Comparison of ENCODE assay signal across 37 cellular contexts in genomic region chr1:197899037-197899436, GRCh38. TPM values are rescaled to one million over a fixed set of nuclear protein-coding genes. Genes with fewer than 3 reads are reported as not detected.
"Had no signal": no experiment of that assay in that cellular context is flagged by ENCODE, and none has a peak within 500 bp of the region (broad histone marks: within the 10 kb centered on the region; RNA-seq: fewer than 3 reads in every experiment).

No MANE protein-coding gene starts in this region.

- ATAC-seq: activated CD8-positive, alpha-beta T cell treated with anti-CD3 and anti-CD28 coated beads for 36 hours; activated naive CD4-positive, alpha-beta T cell treated with anti-CD3 and anti-CD28 coated beads, Interleukin-2, amount 50 U/mL, for 72 hours; activated T-cell treated with anti-CD3 and anti-CD28 coated beads, Interleukin-2, amount 50 U/mL, for 4 hours; activated T-cell treated with anti-CD3 and anti-CD28 coated beads, Interleukin-2, amount 50 U/mL, for 72 hours; activated T-helper 17 cell treated with anti-CD3 and anti-CD28 coated beads, Interleukin-2, amount 50 U/mL, for 72 hours; body of pancreas had no signal

- H3K4me1 Mint-ChIP-seq: activated T-helper 17 cell treated with anti-CD3 and anti-CD28 coated beads, Interleukin-2, amount 50 U/mL, for 72 hours had no signal

- H3K27me3 ChIP-seq: body of pancreas had no signal

- H3K27ac ChIP-seq: adrenal gland, body of pancreas, brain microvascular endothelial cell, breast epithelium, VCaP had no signal

- H3K9me3 ChIP-seq: adrenal gland, body of pancreas, breast epithelium had no signal

- H3K36me3 Mint-ChIP-seq: activated naive CD8-positive, alpha-beta T cell treated with anti-CD3 and anti-CD28 coated beads for 36 hours had no signal

- H3K4me3 Mint-ChIP-seq: activated B cell treated with CpG ODN at 0.5 μM for 24 hours; activated CD4-positive, alpha-beta memory T cell treated with anti-CD3 and anti-CD28 coated beads for 36 hours; activated CD4-positive, alpha-beta T cell treated with anti-CD3 and anti-CD28 coated beads, Interleukin-2, amount 10 ng/mL, durations not matched to agents 24 days and 14 days; activated CD8-positive, alpha-beta T cell treated with anti-CD3 and anti-CD28 coated beads for 36 hours; activated naive CD4-positive, alpha-beta T cell treated with anti-CD3 and anti-CD28 coated beads for 36 hours; activated naive CD8-positive, alpha-beta T cell treated with anti-CD3 and anti-CD28 coated beads for 36 hours; activated T-cell treated with anti-CD3 and anti-CD28 coated beads, Interleukin-2, amount 50 U/mL, for 4 hours; activated T-cell treated with anti-CD3 and anti-CD28 coated beads, Interleukin-2, amount 50 U/mL, for 72 hours; activated T-helper 1 cell treated with anti-CD3 and anti-CD28 coated beads, Interleukin-12 subunit alpha, Interleukin-12 subunit beta, Interleukin-2, Interleukin-4 antibody, amounts not matched to agents 30 ng/mL and 10 ng/mL and 1 ng/mL, durations not matched to agents 14 hours and 24 hours and 36 hours; activated T-helper 17 cell treated with anti-CD3 and anti-CD28 coated beads, Interleukin-2, amount 50 U/mL, for 72 hours; T-helper 1 cell treated with Interleukin-12 subunit alpha and Interleukin-12 subunit beta and Interleukin-4 antibody, amounts not matched to agents 30 μg/mL and 1 μg/mL, for 36 hours; T-helper 2 cell treated with Interferon-gamma antibody and Interleukin-4, amounts not matched to agents 5 μg/mL and 100 μg/mL, for 36 hours had no signal

- H3K36me3 ChIP-seq: adrenal gland, brain microvascular endothelial cell, breast epithelium had no signal

- H3K27ac Mint-ChIP-seq: activated B cell treated with CpG ODN at 0.5 μM for 24 hours; activated CD4-positive, alpha-beta memory T cell treated with anti-CD3 and anti-CD28 coated beads for 36 hours; activated CD4-positive, alpha-beta T cell treated with anti-CD3 and anti-CD28 coated beads, Interleukin-2, amount 10 ng/mL, durations not matched to agents 24 days and 14 days; activated CD8-positive, alpha-beta T cell treated with anti-CD3 and anti-CD28 coated beads for 36 hours; activated naive CD4-positive, alpha-beta T cell treated with anti-CD3 and anti-CD28 coated beads for 36 hours; activated naive CD4-positive, alpha-beta T cell treated with anti-CD3 and anti-CD28 coated beads, Interleukin-2, amount 50 U/mL, for 72 hours; activated naive CD8-positive, alpha-beta T cell treated with anti-CD3 and anti-CD28 coated beads for 36 hours; activated T-cell treated with anti-CD3 and anti-CD28 coated beads, Interleukin-2, amount 50 U/mL, for 72 hours; activated T-helper 1 cell treated with anti-CD3 and anti-CD28 coated beads, Interleukin-12 subunit alpha, Interleukin-12 subunit beta, Interleukin-2, Interleukin-4 antibody, amounts not matched to agents 30 ng/mL and 10 ng/mL and 1 ng/mL, durations not matched to agents 14 hours and 24 hours and 36 hours; activated T-helper 17 cell treated with anti-CD3 and anti-CD28 coated beads, Interleukin-2, amount 50 U/mL, for 72 hours; T-helper 1 cell treated with Interleukin-12 subunit alpha and Interleukin-12 subunit beta and Interleukin-4 antibody, amounts not matched to agents 30 μg/mL and 1 μg/mL, for 36 hours; T-helper 2 cell treated with Interferon-gamma antibody and Interleukin-4, amounts not matched to agents 5 μg/mL and 100 μg/mL, for 36 hours had no signal

- DNase-seq: activated B cell treated with CpG ODN at 0.5 μM for 24 hours; activated CD4-positive, alpha-beta memory T cell treated with anti-CD3 and anti-CD28 coated beads for 36 hours; activated CD4-positive, alpha-beta T cell treated with anti-CD3 and anti-CD28 coated beads for 4 hours; activated CD4-positive, alpha-beta T cell treated with anti-CD3 and anti-CD28 coated beads, Interleukin-2, amount 10 ng/mL, durations not matched to agents 24 days and 14 days; activated CD4-positive, alpha-beta T cell treated with anti-CD3 and anti-CD28 coated beads, Interleukin-2, amount 50 U/mL, for 1 hour; activated CD4-positive, alpha-beta T cell treated with anti-CD3 and anti-CD28 coated beads, Interleukin-2, amount 50 U/mL, for 4 hours; activated CD4-positive, CD25-positive, alpha-beta regulatory T cell treated with anti-CD3 and anti-CD28 coated beads, Interleukin-2, amount 50 U/mL, for 72 hours; activated CD8-positive, alpha-beta memory T cell treated with anti-CD3 and anti-CD28 coated beads, Interleukin-2, amount 50 U/mL, for 4 hours; activated CD8-positive, alpha-beta T cell treated with anti-CD3 and anti-CD28 coated beads for 36 hours; activated effector memory CD4-positive, alpha-beta T cell treated with anti-CD3 and anti-CD28 coated beads, Interleukin-2, amount 50 U/mL, for 16 hours; activated gamma-delta T cell treated with Interleukin-2 at 50 U/mL for 16 hours; activated naive CD4-positive, alpha-beta T cell; activated naive CD4-positive, alpha-beta T cell treated with anti-CD3 and anti-CD28 coated beads for 36 hours; activated naive CD4-positive, alpha-beta T cell treated with anti-CD3 and anti-CD28 coated beads, Interleukin-2, amount 50 U/mL, for 16 hours; activated naive CD8-positive, alpha-beta T cell treated with anti-CD3 and anti-CD28 coated beads for 36 hours; activated T-cell treated with anti-CD3 and anti-CD28 coated beads for 4 hours; activated T-cell treated with anti-CD3 and anti-CD28 coated beads, Interleukin-2, amount 50 U/mL, for 1 hour; activated T-cell treated with anti-CD3 and anti-CD28 coated beads, Interleukin-2, amount 50 U/mL, for 4 hours; activated T-cell treated with anti-CD3 and anti-CD28 coated beads, Interleukin-2, amount 50 U/mL, for 72 hours; adrenal gland; amniotic stem cell; aorta; body of pancreas; brain microvascular endothelial cell; central memory CD4-positive, alpha-beta T cell; T-helper 1 cell; T-helper 2 cell; T-helper 9 cell had no signal

- H3K9me3 Mint-ChIP-seq: activated B cell treated with CpG ODN at 0.5 μM for 24 hours; activated CD4-positive, alpha-beta memory T cell treated with anti-CD3 and anti-CD28 coated beads for 36 hours; activated CD4-positive, alpha-beta T cell treated with anti-CD3 and anti-CD28 coated beads, Interleukin-2, amount 10 ng/mL, durations not matched to agents 24 days and 14 days; activated CD8-positive, alpha-beta T cell treated with anti-CD3 and anti-CD28 coated beads for 36 hours; activated naive CD4-positive, alpha-beta T cell treated with anti-CD3 and anti-CD28 coated beads, Interleukin-2, amount 50 U/mL, for 72 hours; activated naive CD8-positive, alpha-beta T cell treated with anti-CD3 and anti-CD28 coated beads for 36 hours; activated T-cell treated with anti-CD3 and anti-CD28 coated beads, Interleukin-2, amount 50 U/mL, for 4 hours; activated T-cell treated with anti-CD3 and anti-CD28 coated beads, Interleukin-2, amount 50 U/mL, for 72 hours; activated T-helper 1 cell treated with anti-CD3 and anti-CD28 coated beads, Interleukin-12 subunit alpha, Interleukin-12 subunit beta, Interleukin-2, Interleukin-4 antibody, amounts not matched to agents 30 ng/mL and 10 ng/mL and 1 ng/mL, durations not matched to agents 14 hours and 24 hours and 36 hours; activated T-helper 17 cell treated with anti-CD3 and anti-CD28 coated beads, Interleukin-2, amount 50 U/mL, for 72 hours; T-helper 1 cell treated with Interleukin-12 subunit alpha and Interleukin-12 subunit beta and Interleukin-4 antibody, amounts not matched to agents 30 μg/mL and 1 μg/mL, for 36 hours; T-helper 2 cell treated with Interferon-gamma antibody and Interleukin-4, amounts not matched to agents 5 μg/mL and 100 μg/mL, for 36 hours had no signal

- H3K4me3 ChIP-seq: adrenal gland, body of pancreas, breast epithelium had no signal

- FAIRE-seq: astrocyte had no signal

RNA-seq across cellular contexts. Expression of gene C1orf53, which starts 3.4 kb away (rescaled TPM):
- total RNA-seq: activated T-cell treated with anti-CD3 and anti-CD28 coated beads, Interleukin-2, amount 50 U/mL, for 72 hours had no signal

RNA-seq across cellular contexts. Expression of gene LHX9, which starts 18.1 kb away (rescaled TPM):
- total RNA-seq: activated B cell treated with CpG ODN at 0.5 μM for 24 hours; activated CD4-positive, alpha-beta memory T cell treated with anti-CD3 and anti-CD28 coated beads for 36 hours; activated CD8-positive, alpha-beta memory T cell treated with anti-CD3 and anti-CD28 coated beads for 36 hours; activated CD8-positive, alpha-beta T cell treated with anti-CD3 and anti-CD28 coated beads for 36 hours; activated naive CD4-positive, alpha-beta T cell treated with anti-CD3 and anti-CD28 coated beads for 36 hours; activated naive CD4-positive, alpha-beta T cell treated with anti-CD3 and anti-CD28 coated beads, Interleukin-2, amount 50 U/mL, for 72 hours; activated naive CD8-positive, alpha-beta T cell treated with anti-CD3 and anti-CD28 coated beads for 36 hours; activated T-cell treated with anti-CD3 and anti-CD28 coated beads, Interleukin-2, amount 50 U/mL, for 4 hours; activated T-helper 1 cell treated with anti-CD3 and anti-CD28 coated beads, Interleukin-12 subunit alpha, Interleukin-12 subunit beta, Interleukin-2, Interleukin-4 antibody, amounts not matched to agents 30 ng/mL and 10 ng/mL and 1 ng/mL, durations not matched to agents 14 hours and 24 hours and 36 hours; activated T-helper 17 cell treated with anti-CD3 and anti-CD28 coated beads, Interleukin-2, amount 50 U/mL, for 72 hours; astrocyte; body of pancreas; breast epithelium had no signal
